Comparison of ENCODE assay signal across 12 cellular contexts in the genomic region with DNA sequence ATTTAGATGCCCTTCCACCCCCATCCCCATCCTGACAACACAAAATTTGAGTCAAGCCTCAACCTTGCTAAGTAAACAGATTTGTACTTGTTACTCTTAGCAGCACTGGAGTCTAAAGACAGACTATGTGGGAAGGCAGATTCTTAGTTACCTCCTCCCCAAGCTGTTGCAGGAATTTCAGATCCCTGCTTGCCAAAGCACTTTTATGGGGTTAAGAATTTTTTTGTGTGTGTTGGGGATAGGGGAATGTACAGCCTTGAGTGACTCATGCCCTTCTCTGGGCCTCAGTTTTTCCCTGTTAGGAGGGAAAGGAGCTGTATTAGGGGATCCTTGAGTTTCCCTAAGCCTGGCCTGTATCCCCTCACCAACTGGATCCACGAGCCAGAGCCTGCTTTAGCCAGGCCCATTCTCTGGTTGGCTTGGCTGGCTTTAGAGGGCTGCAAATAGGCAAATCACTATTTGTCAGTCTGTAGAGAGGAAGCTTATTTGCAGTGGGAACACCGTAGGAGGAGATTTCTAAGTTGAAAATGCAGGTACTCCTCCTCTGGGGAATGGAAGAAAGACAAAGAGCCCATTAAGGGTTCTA. TPM values are rescaled to one million over a fixed set of nuclear protein-coding genes. Genes with fewer than 3 reads are reported as not detected.
A peak's percentile ranks its signal among the peaks of the same experiment; 100 is the strongest.
DNase-seq lines count a peak whose midpoint lies in the region; FAIRE-seq and TF ChIP-seq lines count a peak whose summit lies in the region.
"Had no signal": no experiment of that assay in that cellular context is flagged by ENCODE, and none has a peak within 500 bp of the region (broad histone marks: within the 10 kb centered on the region; RNA-seq: fewer than 3 reads in every experiment).

No MANE protein-coding gene starts in this region.

- TF ChIP-seq POLR2A in H54 (IDR thresholded peaks at IDR 0.05; ENCODE audit: low read depth, low read length): no peak

- H3K27ac Mint-ChIP-seq in activated naive CD4-positive, alpha-beta T cell treated with anti-CD3 and anti-CD28 coated beads, Interleukin-2, amount 10 ng/mL, durations not matched to agents 7 days and 5 days: no peak overlapping the region
- no peak overlapping the region for H3K27ac Mint-ChIP-seq in activated T-helper 2 cell treated with anti-CD3 and anti-CD28 coated beads, Interferon-gamma antibody, Interleukin-2, Interleukin-4, amounts not matched to agents 10 μg/mL and 5 μg/mL and 100 μg/mL, durations not matched to agents 14 hours and 24 hours and 36 hours
- H3K27ac Mint-ChIP-seq: activated B cell treated with CpG ODN at 0.5 μM for 24 hours had no signal

- in situ Hi-C loops in KBM-7 (cut with MboI; ENCODE audit: low pct_unique_long_range_greater_than_20kb, low sequenced_read_pairs): no loop called here

- H3K36me3 ChIP-seq in left ventricle myocardium inferior: no peaks in the 10 kb centered on the region
- H3K36me3 ChIP-seq in skeletal muscle satellite cell (ENCODE audit: insufficient read depth, low read length): no peaks in the 10 kb centered on the region

- H3K27me3 Mint-ChIP-seq in activated naive CD4-positive, alpha-beta T cell treated with anti-CD3 and anti-CD28 coated beads, Interleukin-2, amount 10 ng/mL, durations not matched to agents 7 days and 5 days: no peaks in the 10 kb centered on the region
- H3K27me3 Mint-ChIP-seq in activated T-helper 2 cell treated with anti-CD3 and anti-CD28 coated beads, Interferon-gamma antibody, Interleukin-2, Interleukin-4, amounts not matched to agents 10 μg/mL and 5 μg/mL and 100 μg/mL, durations not matched to agents 14 hours and 24 hours and 36 hours (ENCODE audit: low read depth): peaks cover 7% of the 10 kb centered on the region
- H3K27me3 Mint-ChIP-seq: activated B cell treated with CpG ODN at 0.5 μM for 24 hours had no signal

- no peaks in the 10 kb centered on the region for H3K9me3 ChIP-seq in left ventricle myocardium inferior (replicated peaks)
- no peaks in the 10 kb centered on the region for H3K9me3 ChIP-seq in skeletal muscle satellite cell (replicated peaks; ENCODE audit: low read length)

- FAIRE-seq in H54 (lab: Jason Lieb, UNC): no peak

- DNase-seq in H54 (ENCODE audit: insufficient read length, low spot score) (peak; percentile 22), astrocyte of the hippocampus (ENCODE audit: low read depth, low spot score) (peak; percentile 69), left ventricle myocardium inferior (no peak), KBM-7 (no peak), HT-29 (ENCODE audit: low spot score) (no peak)
- no peak for DNase-seq in activated naive CD4-positive, alpha-beta T cell treated with anti-CD3 and anti-CD28 coated beads, Interleukin-2, amount 10 ng/mL, durations not matched to agents 7 days and 5 days
- DNase-seq in activated T-helper 2 cell treated with anti-CD3 and anti-CD28 coated beads, Interferon-gamma antibody, Interleukin-2, Interleukin-4, amounts not matched to agents 10 μg/mL and 5 μg/mL and 100 μg/mL, durations not matched to agents 14 hours and 24 hours and 36 hours (ENCODE audit: low spot score): no peak
- DNase-seq: activated B cell treated with CpG ODN at 0.5 μM for 24 hours, NCI-H1930, nucleus accumbens had no signal

- peak overlapping the region; percentile 32 for H3K9ac ChIP-seq in skeletal muscle satellite cell (ENCODE audit: low read depth, low read length)

- no peaks in the 10 kb centered on the region for H3K36me3 Mint-ChIP-seq in activated naive CD4-positive, alpha-beta T cell treated with anti-CD3 and anti-CD28 coated beads, Interleukin-2, amount 10 ng/mL, durations not matched to agents 7 days and 5 days
- H3K36me3 Mint-ChIP-seq in activated T-helper 2 cell treated with anti-CD3 and anti-CD28 coated beads, Interferon-gamma antibody, Interleukin-2, Interleukin-4, amounts not matched to agents 10 μg/mL and 5 μg/mL and 100 μg/mL, durations not matched to agents 14 hours and 24 hours and 36 hours (ENCODE audit: low read depth): no peaks in the 10 kb centered on the region

- H3K4me1 ChIP-seq in left ventricle myocardium inferior: peaks cover 45% of the 10 kb centered on the region
- peaks cover 23% of the 10 kb centered on the region for H3K4me1 ChIP-seq in skeletal muscle satellite cell (ENCODE audit: control insufficient read depth, insufficient read depth, low read length)

- no peak for TF ChIP-seq CTCF in left ventricle myocardium inferior (IDR thresholded peaks at IDR 0.05; ENCODE audit: borderline replicate concordance)

- H3K27ac ChIP-seq in left ventricle myocardium inferior (replicated peaks): peak overlapping the region; percentile 76

- H3K4me1 Mint-ChIP-seq in activated naive CD4-positive, alpha-beta T cell treated with anti-CD3 and anti-CD28 coated beads, Interleukin-2, amount 10 ng/mL, durations not matched to agents 7 days and 5 days: peaks cover 5% of the 10 kb centered on the region
- peaks cover 8% of the 10 kb centered on the region for H3K4me1 Mint-ChIP-seq in activated T-helper 2 cell treated with anti-CD3 and anti-CD28 coated beads, Interferon-gamma antibody, Interleukin-2, Interleukin-4, amounts not matched to agents 10 μg/mL and 5 μg/mL and 100 μg/mL, durations not matched to agents 14 hours and 24 hours and 36 hours (ENCODE audit: low read depth)
- H3K4me1 Mint-ChIP-seq: activated B cell treated with CpG ODN at 0.5 μM for 24 hours had no signal

- CTCF ChIA-PET in activated naive CD4-positive, alpha-beta T cell treated with anti-CD3 and anti-CD28 coated beads, Interleukin-2, amount 10 ng/mL, durations not matched to agents 7 days and 5 days (lab: Charles Lee): interaction anchor here (1.3 kb wide), 1 partner anchor 11 kb away, joined by 3 read pairs; no protein-coding TSS in a partner anchor

- H3K27me3 ChIP-seq in left ventricle myocardium inferior (ENCODE audit: low read depth): no peaks in the 10 kb centered on the region
- no peaks in the 10 kb centered on the region for H3K27me3 ChIP-seq in skeletal muscle satellite cell (ENCODE audit: control insufficient read depth, insufficient read depth, low read length)

- no peak overlapping the region for H3K4me3 Mint-ChIP-seq in activated naive CD4-positive, alpha-beta T cell treated with anti-CD3 and anti-CD28 coated beads, Interleukin-2, amount 10 ng/mL, durations not matched to agents 7 days and 5 days
- H3K4me3 Mint-ChIP-seq in activated T-helper 2 cell treated with anti-CD3 and anti-CD28 coated beads, Interferon-gamma antibody, Interleukin-2, Interleukin-4, amounts not matched to agents 10 μg/mL and 5 μg/mL and 100 μg/mL, durations not matched to agents 14 hours and 24 hours and 36 hours (ENCODE audit: low read depth): no peak overlapping the region
- H3K4me3 Mint-ChIP-seq: activated B cell treated with CpG ODN at 0.5 μM for 24 hours had no signal

- peak overlapping the region; percentile 39 for H3K4me2 ChIP-seq in skeletal muscle satellite cell (ENCODE audit: low read length)

- no peaks in the 10 kb centered on the region for H3K9me3 Mint-ChIP-seq in activated naive CD4-positive, alpha-beta T cell treated with anti-CD3 and anti-CD28 coated beads, Interleukin-2, amount 10 ng/mL, durations not matched to agents 7 days and 5 days
- no peaks in the 10 kb centered on the region for H3K9me3 Mint-ChIP-seq in activated T-helper 2 cell treated with anti-CD3 and anti-CD28 coated beads, Interferon-gamma antibody, Interleukin-2, Interleukin-4, amounts not matched to agents 10 μg/mL and 5 μg/mL and 100 μg/mL, durations not matched to agents 14 hours and 24 hours and 36 hours
- H3K9me3 Mint-ChIP-seq: activated B cell treated with CpG ODN at 0.5 μM for 24 hours had no signal

- intact Hi-C loops in left ventricle myocardium inferior (cut with micrococcal nuclease): no loop called here
- intact Hi-C loops in activated T-helper 2 cell treated with anti-CD3 and anti-CD28 coated beads, Interferon-gamma antibody, Interleukin-2, Interleukin-4, amounts not matched to agents 10 μg/mL and 5 μg/mL and 100 μg/mL, durations not matched to agents 14 hours and 24 hours and 36 hours (cut with micrococcal nuclease): no loop called here

- H3K4me3 ChIP-seq in left ventricle myocardium inferior (no peak overlapping the region), skeletal muscle satellite cell (ENCODE audit: low read length) (no peak overlapping the region)

RNA-seq across cellular contexts. Expression of gene RNU6-8, which starts 27.7 kb away (rescaled TPM):
- total RNA-seq in left ventricle myocardium inferior: not detected
- not detected in 2 replicates for total RNA-seq in skeletal muscle satellite cell (2012; rRNA removed)
- total RNA-seq in HT-29 (2014; rRNA removed; shearing (Covaris generic)): not detected in 2 replicates
- total RNA-seq in activated T-helper 2 cell treated with anti-CD3 and anti-CD28 coated beads, Interferon-gamma antibody, Interleukin-2, Interleukin-4, amounts not matched to agents 10 μg/mL and 5 μg/mL and 100 μg/mL, durations not matched to agents 14 hours and 24 hours and 36 hours: not detected in 2 replicates
- total RNA-seq: activated B cell treated with CpG ODN at 0.5 μM for 24 hours, temporal lobe had no signal

RNA-seq across cellular contexts. Expression of gene RNU6-7, which starts 28.9 kb away (rescaled TPM):
- total RNA-seq in left ventricle myocardium inferior: not detected
- total RNA-seq in skeletal muscle satellite cell (2012; rRNA removed): not detected in 2 replicates
- total RNA-seq in HT-29 (2014; rRNA removed; shearing (Covaris generic)): not detected in 2 replicates
- not detected in 2 replicates for total RNA-seq in activated T-helper 2 cell treated with anti-CD3 and anti-CD28 coated beads, Interferon-gamma antibody, Interleukin-2, Interleukin-4, amounts not matched to agents 10 μg/mL and 5 μg/mL and 100 μg/mL, durations not matched to agents 14 hours and 24 hours and 36 hours
- total RNA-seq: activated B cell treated with CpG ODN at 0.5 μM for 24 hours, temporal lobe had no signal

Comparison
In these comparisons a context has a peak if more than half of its experiments do, and no peak if none do; other contexts are left out.
1. DNase-seq: peak in H54 (single experiment) and astrocyte of the hippocampus (single experiment); none in left ventricle myocardium inferior (single experiment), activated naive CD4-positive, alpha-beta T cell treated with anti-CD3 and anti-CD28 coated beads, Interleukin-2, amount 10 ng/mL, durations not matched to agents 7 days and 5 days (single experiment), KBM-7 (single experiment), HT-29 (single experiment) and activated T-helper 2 cell treated with anti-CD3 and anti-CD28 coated beads, Interferon-gamma antibody, Interleukin-2, Interleukin-4, amounts not matched to agents 10 μg/mL and 5 μg/mL and 100 μg/mL, durations not matched to agents 14 hours and 24 hours and 36 hours (single experiment).